19 cellular contexts compared by ENCODE assay signal in the genomic region with DNA sequence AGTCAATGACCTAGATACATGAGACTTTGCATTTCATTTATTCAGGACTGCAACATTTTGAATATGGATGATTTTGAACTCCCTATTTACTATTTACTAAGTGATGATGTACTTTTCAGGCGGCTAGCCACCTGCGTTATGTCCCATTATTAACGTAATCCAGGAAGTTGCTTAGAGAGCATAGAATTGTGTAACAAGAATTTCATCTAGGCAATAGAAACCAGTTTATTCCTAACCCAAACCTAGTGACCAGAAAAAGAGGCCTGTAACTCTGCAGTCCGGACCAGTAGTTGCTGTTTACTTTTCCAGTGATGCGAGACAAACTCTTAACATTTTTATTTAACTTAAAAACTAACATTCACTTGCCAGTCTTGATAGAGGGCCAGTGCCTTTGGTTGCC. TPM values are rescaled to one million over a fixed set of nuclear protein-coding genes. Genes with fewer than 3 reads are reported as not detected.
DNase-seq lines count a peak whose midpoint lies in the region; ATAC-seq and TF ChIP-seq lines count a peak whose summit lies in the region.
"Had no signal": no experiment of that assay in that cellular context is flagged by ENCODE, and none has a peak within 500 bp of the region (broad histone marks: within the 10 kb centered on the region; RNA-seq: fewer than 3 reads in every experiment).

No MANE protein-coding gene starts in this region.

- no peak for ATAC-seq in GM18909 (IDR thresholded peaks at IDR 0.05; ENCODE audit: poor library complexity, unreplicated experiment)

- in situ Hi-C loops in GM13976 (cut with MboI; ENCODE audit: low sequenced_read_pairs, unreplicated experiment) = loop anchor here (25.0 kb wide), 1 partner anchor 253 kb away; no protein-coding TSS in a partner anchor

- H3K4me1 ChIP-seq in HEK293 (ENCODE audit: control insufficient read depth, insufficient read depth, low read length) = peaks cover 11% of the 10 kb centered on the region; the same call in 1 of the 2 replicates

- peaks cover 0 to 9% (median 0%) of the 10 kb centered on the region in 5 experiments for H3K9me3 Mint-ChIP-seq in brain
- no peaks in the 10 kb centered on the region for H3K9me3 Mint-ChIP-seq in mesothelial cell of epicardium
- H3K9me3 Mint-ChIP-seq: H9 had no signal

- H3K4me3 ChIP-seq in HEK293 (ENCODE audit: low read depth, low read length) = no peak overlapping the region
- H3K4me3 ChIP-seq: ovary, skin epidermis, testis had no signal

- peaks cover 3% of the 10 kb centered on the region for H3K27me3 Mint-ChIP-seq in brain
- no peaks in the 10 kb centered on the region for H3K27me3 Mint-ChIP-seq in mesothelial cell of epicardium (ENCODE audit: low read depth)

- peaks cover 4 to 9% of the 10 kb centered on the region in 2 experiments; a peak in 2 of 3 replicates for H3K36me3 ChIP-seq in HEK293 (ENCODE audit: control insufficient read depth in 2 of 2, insufficient read depth in 1 of 2, low read length in 2 of 2)
- H3K36me3 ChIP-seq: ovary had no signal

- peaks cover 34% of the 10 kb centered on the region for H3K4me1 Mint-ChIP-seq in brain
- peaks cover 3% of the 10 kb centered on the region for H3K4me1 Mint-ChIP-seq in mesothelial cell of epicardium

- CTCF ChIA-PET in HEK293 (lab: Yijun Ruan, JAX) = interaction anchor here (0.5 to 0.6 kb wide), 2 partner anchors 321 to 419 kb away, joined by 3 to 4 read pairs; no protein-coding TSS in a partner anchor

- no peak for DNase-seq in mesothelial cell of epicardium (ENCODE audit: low spot score in 2 of 2, unreplicated experiment in 2 of 2)
- no peak for DNase-seq in DMS 273 (lab: John Stamatoyannopoulos, UW; ENCODE audit: unreplicated experiment)
- DNase-seq in GM13976 (ENCODE audit: low spot score) = no peak
- no peak for DNase-seq in activated CD4-positive, alpha-beta T cell treated with anti-CD3 and anti-CD28 coated beads, Interleukin-2, amount 50 U/mL, for 1 hour
- DNase-seq: amniotic stem cell; foreskin fibroblast; H9; left ventricle myocardium superior; NCI-H1436; NCI-H226; NK-92 treated with Interleukin-12 subunit alpha and Interleukin-12 subunit beta, amount 100 ng/mL, for 24 hours; ovary; T-helper 1 cell; testis had no signal

- H3K36me3 Mint-ChIP-seq in brain (peaks cover 72% of the 10 kb centered on the region), mesothelial cell of epicardium (peaks cover 3% of the 10 kb centered on the region)

- peak overlapping the region in 1 of 5 experiments; percentile 46 for H3K4me3 Mint-ChIP-seq in brain
- H3K4me3 Mint-ChIP-seq in mesothelial cell of epicardium = no peak overlapping the region
- H3K4me3 Mint-ChIP-seq: H9 had no signal

- POLR2A ChIA-PET in HEK293 (lab: Yijun Ruan, JAX) = no interaction called here

- peak overlapping the region; percentile 48; the same call in 1 of the 2 replicates for H3K27ac ChIP-seq in C4-2B
- no peak overlapping the region for H3K27ac ChIP-seq in HEK293 (ENCODE audit: extremely low read depth, low read depth, low read length)
- H3K27ac ChIP-seq: ovary, skin epidermis, testis had no signal

- H3K9me3 ChIP-seq in HEK293 (ENCODE audit: control insufficient read depth, insufficient read depth, low read depth, low read length) = no peaks in the 10 kb centered on the region
- H3K9me3 ChIP-seq: ovary, testis had no signal

- peak overlapping the region; percentile 8 to 81 (median 59) for H3K27ac Mint-ChIP-seq in brain
- H3K27ac Mint-ChIP-seq in mesothelial cell of epicardium = peak overlapping the region; percentile 56

- no peak for TF ChIP-seq CTCF in C4-2B (conservative IDR thresholded peaks at IDR 0.05)
- TF ChIP-seq CTCF in HEK293 (tag by site-specific recombination; IDR thresholded peaks at IDR 0.05) = no peak
- TF ChIP-seq CTCF in brain (conservative IDR thresholded peaks at IDR 0.05) = no peak
- TF ChIP-seq CTCF in mesothelial cell of epicardium (IDR thresholded peaks at IDR 0.05; ENCODE audit: unreplicated experiment) = no peak
- no peak for TF ChIP-seq CTCF in GM13976 (IDR thresholded peaks at IDR 0.05; ENCODE audit: borderline replicate concordance, control extremely low read depth, extremely low read depth, insufficient read depth, missing control alignments)

TF ChIP-seq in HEK293, 187 proteins besides CTCF, POLR2A, EP300 and RAD21:
- TF ChIP-seq, protein P1, sequence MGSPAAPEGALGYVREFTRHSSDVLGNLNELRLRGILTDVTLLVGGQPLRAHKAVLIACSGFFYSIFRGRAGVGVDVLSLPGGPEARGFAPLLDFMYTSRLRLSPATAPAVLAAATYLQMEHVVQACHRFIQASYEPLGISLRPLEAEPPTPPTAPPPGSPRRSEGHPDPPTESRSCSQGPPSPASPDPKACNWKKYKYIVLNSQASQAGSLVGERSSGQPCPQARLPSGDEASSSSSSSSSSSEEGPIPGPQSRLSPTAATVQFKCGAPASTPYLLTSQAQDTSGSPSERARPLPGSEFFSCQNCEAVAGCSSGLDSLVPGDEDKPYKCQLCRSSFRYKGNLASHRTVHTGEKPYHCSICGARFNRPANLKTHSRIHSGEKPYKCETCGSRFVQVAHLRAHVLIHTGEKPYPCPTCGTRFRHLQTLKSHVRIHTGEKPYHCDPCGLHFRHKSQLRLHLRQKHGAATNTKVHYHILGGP (tag by site-specific recombination; IDR thresholded peaks at IDR 0.05) = peak; percentile 92
- TF ChIP-seq, protein P2, sequence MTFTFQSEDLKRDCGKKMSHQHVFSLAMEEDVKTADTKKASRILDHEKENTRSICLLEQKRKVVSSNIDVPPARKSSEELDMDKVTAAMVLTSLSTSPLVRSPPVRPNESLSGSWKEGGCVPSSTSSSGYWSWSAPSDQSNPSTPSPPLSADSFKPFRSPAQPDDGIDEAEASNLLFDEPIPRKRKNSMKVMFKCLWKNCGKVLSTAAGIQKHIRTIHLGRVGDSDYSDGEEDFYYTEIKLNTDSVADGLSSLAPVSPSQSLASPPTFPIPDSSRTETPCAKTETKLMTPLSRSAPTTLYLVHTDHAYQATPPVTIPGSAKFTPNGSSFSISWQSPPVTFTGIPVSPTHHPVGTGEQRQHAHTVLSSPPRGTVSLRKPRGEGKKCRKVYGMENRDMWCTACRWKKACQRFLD (tag by site-specific recombination; IDR thresholded peaks at IDR 0.05) = no peak
- TF ChIP-seq ZSCAN16 (tag by site-specific recombination; IDR thresholded peaks at IDR 0.05) (no peak), ZNF600 (tag by site-specific recombination; IDR thresholded peaks at IDR 0.05) (no peak), ZNF341 (tag by site-specific recombination; IDR thresholded peaks at IDR 0.05; ENCODE audit: low read depth) (no peak)
- TF ChIP-seq, protein P3, sequence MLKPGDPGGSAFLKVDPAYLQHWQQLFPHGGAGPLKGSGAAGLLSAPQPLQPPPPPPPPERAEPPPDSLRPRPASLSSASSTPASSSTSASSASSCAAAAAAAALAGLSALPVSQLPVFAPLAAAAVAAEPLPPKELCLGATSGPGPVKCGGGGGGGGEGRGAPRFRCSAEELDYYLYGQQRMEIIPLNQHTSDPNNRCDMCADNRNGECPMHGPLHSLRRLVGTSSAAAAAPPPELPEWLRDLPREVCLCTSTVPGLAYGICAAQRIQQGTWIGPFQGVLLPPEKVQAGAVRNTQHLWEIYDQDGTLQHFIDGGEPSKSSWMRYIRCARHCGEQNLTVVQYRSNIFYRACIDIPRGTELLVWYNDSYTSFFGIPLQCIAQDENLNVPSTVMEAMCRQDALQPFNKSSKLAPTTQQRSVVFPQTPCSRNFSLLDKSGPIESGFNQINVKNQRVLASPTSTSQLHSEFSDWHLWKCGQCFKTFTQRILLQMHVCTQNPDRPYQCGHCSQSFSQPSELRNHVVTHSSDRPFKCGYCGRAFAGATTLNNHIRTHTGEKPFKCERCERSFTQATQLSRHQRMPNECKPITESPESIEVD (tag by site-specific recombination; IDR thresholded peaks at IDR 0.05) = 0 out of 2 replicates have a peak, but pooled peaks have one; percentile 13
- TF ChIP-seq, protein P4, sequence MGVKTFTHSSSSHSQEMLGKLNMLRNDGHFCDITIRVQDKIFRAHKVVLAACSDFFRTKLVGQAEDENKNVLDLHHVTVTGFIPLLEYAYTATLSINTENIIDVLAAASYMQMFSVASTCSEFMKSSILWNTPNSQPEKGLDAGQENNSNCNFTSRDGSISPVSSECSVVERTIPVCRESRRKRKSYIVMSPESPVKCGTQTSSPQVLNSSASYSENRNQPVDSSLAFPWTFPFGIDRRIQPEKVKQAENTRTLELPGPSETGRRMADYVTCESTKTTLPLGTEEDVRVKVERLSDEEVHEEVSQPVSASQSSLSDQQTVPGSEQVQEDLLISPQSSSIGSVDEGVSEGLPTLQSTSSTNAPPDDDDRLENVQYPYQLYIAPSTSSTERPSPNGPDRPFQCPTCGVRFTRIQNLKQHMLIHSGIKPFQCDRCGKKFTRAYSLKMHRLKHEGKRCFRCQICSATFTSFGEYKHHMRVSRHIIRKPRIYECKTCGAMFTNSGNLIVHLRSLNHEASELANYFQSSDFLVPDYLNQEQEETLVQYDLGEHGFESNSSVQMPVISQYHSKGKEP (tag by site-specific recombination; IDR thresholded peaks at IDR 0.05) = 0 out of 2 replicates have a peak, but pooled peaks have one; percentile 32

RNA-seq across cellular contexts. Expression of a gene that starts 12.3 kb away (rescaled TPM):
- polyA plus RNA-seq in brain (ENCODE audit: insufficient read depth, low read depth, low replicate concordance) = 82.7 TPM
- total RNA-seq in mesothelial cell of epicardium = 41.0 to 48.0 TPM (median 44.4 TPM) in 3 replicates

RNA-seq across cellular contexts. Expression of a gene that starts 51.7 kb away (rescaled TPM):
- polyA plus RNA-seq in brain (ENCODE audit: insufficient read depth, low read depth, low replicate concordance) = 98.7 TPM
- 86.5 to 92.8 TPM (median 90.6 TPM) in 3 replicates for total RNA-seq in mesothelial cell of epicardium
